8 cellular contexts compared by ENCODE assay signal in the genomic region with DNA sequence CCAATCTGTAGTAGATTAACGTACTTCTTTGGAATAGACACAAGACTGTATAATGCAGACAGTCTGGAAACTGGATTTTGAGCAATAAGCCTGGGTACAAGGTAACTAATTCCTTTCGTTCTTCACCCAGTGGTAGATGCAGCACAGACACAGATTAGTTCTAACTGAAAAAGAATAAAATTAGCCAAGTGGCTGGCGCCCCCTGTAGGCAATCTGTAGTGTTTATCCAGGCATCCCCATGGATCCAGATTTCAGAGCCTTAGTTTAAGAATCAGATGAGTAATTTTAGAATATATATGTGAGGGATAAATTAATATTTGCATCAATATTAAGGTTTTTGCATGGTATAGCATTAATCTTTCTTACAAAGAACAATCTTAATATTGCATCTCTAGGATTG.
DNase-seq lines count a peak whose midpoint lies in the region; ATAC-seq, FAIRE-seq and TF ChIP-seq lines count a peak whose summit lies in the region.

No MANE protein-coding gene starts in this region.

- TF ChIP-seq POLR2A in GM12892 (IDR thresholded peaks at IDR 0.05; ENCODE audit: low read depth, low read length): no peak

- intact Hi-C loops in left colon (cut with DNase I, micrococcal nuclease): loop anchor here in 1 of 2 donors (10.0 kb wide), 1 partner anchor 189 kb away; no protein-coding TSS in a partner anchor

- no peak for FAIRE-seq in GM12892 (lab: Jason Lieb, UNC)

- DNase-seq in NCI-H2171 treated with DMSO at 0.1 percent for 48 hours (lab: John Stamatoyannopoulos, UW) (peak; percentile 26), NCI-H2171 (lab: John Stamatoyannopoulos, UW) (no peak), Kasumi-1 (lab: John Stamatoyannopoulos, UW) (peak; percentile 40 to 70), SW480 (ENCODE audit: low spot score) (peak; percentile 2), left colon (peak in 1 of 2 donors; percentile 71), germinal center (ENCODE audit: low spot score) (no peak), GM12892 (ENCODE audit: insufficient read length) (no peak)
- DNase-seq in effector CD8-positive, alpha-beta T cell (lab: John Stamatoyannopoulos, UW): no peak

- ATAC-seq in left colon: peak; percentile 84

Comparison
In these comparisons a context has a peak if more than half of its experiments do, and no peak if none do; other contexts are left out.
1. DNase-seq: peak in NCI-H2171 treated with DMSO at 0.1 percent for 48 hours (single experiment), Kasumi-1 (2 of 2) and SW480 (single experiment); none in NCI-H2171 (single experiment), effector CD8-positive, alpha-beta T cell (single experiment), germinal center (single experiment) and GM12892 (single experiment).